Comparison of ENCODE assay signal across 8 cellular contexts in genomic region chr20:47196091-47197081, GRCh38.
A peak's percentile ranks its signal among the peaks of the same experiment; 100 is the strongest.
DNase-seq lines count a peak whose midpoint lies in the region; ATAC-seq and TF ChIP-seq lines count a peak whose summit lies in the region.

No MANE protein-coding gene starts in this region.

- H3K9me3 ChIP-seq in SJCRH30 (replicated peaks) (no peaks in the 10 kb centered on the region), gastroesophageal sphincter (no peaks in the 10 kb centered on the region), ovary (no peaks in the 10 kb centered on the region), thyroid gland (no peaks in the 10 kb centered on the region)

- peak; percentile 3 for DNase-seq in GF-D8 (lab: John Stamatoyannopoulos, UW)
- DNase-seq in KG1 (lab: John Stamatoyannopoulos, UW), result peak; percentile 42
- peak; percentile 71 to 83 for DNase-seq in SJCRH30
- peak; percentile 49 for DNase-seq in activated gamma-delta T cell (lab: John Stamatoyannopoulos, UW)
- peak; percentile 56 to 81 (median 73) for DNase-seq in ovary
- peak; percentile 72 to 82 for DNase-seq in thyroid gland

- H3K27me3 ChIP-seq in SJCRH30, result no peaks in the 10 kb centered on the region
- no peaks in the 10 kb centered on the region for H3K27me3 ChIP-seq in gastroesophageal sphincter
- no peaks in the 10 kb centered on the region for H3K27me3 ChIP-seq in ovary
- H3K27me3 ChIP-seq in thyroid gland, result no peaks in the 10 kb centered on the region

- WGBS in gastroesophageal sphincter (ENCODE audit: low coverage in 1 of 2), 2 donors, result 40 to 66% methylated on average over 5 to 19 of the region's 34 CpGs
- 41% methylated on average over 34 of the region's 34 CpGs for WGBS in ovary, 3 donors
- WGBS in thyroid gland, 2 donors, result 39 to 56% methylated on average over 25 to 29 of the region's 34 CpGs

- peak; percentile 77 for ATAC-seq in gastroesophageal sphincter
- ATAC-seq in HG02884 (IDR thresholded peaks at IDR 0.05; ENCODE audit: unreplicated experiment), result no peak

- H3K4me1 ChIP-seq in SJCRH30 (no peaks in the 10 kb centered on the region), gastroesophageal sphincter (peaks cover 0 to 9% (median 0%) of the 10 kb centered on the region in 3 donors), ovary (ENCODE audit: insufficient read depth) (no peaks in the 10 kb centered on the region), thyroid gland (peaks cover 0 to 7% of the 10 kb centered on the region in 2 donors)

- no peak for TF ChIP-seq POLR2A in gastroesophageal sphincter (IDR thresholded peaks at IDR 0.05)
- TF ChIP-seq POLR2A in ovary (IDR thresholded peaks at IDR 0.05), result no peak
- TF ChIP-seq POLR2A in thyroid gland (IDR thresholded peaks at IDR 0.05), result no peak

- no peak for TF ChIP-seq EP300 in gastroesophageal sphincter (IDR thresholded peaks at IDR 0.05)
- TF ChIP-seq EP300 in ovary (IDR thresholded peaks at IDR 0.05), result no peak

- no peak overlapping the region for H3K4me3 ChIP-seq in SJCRH30
- H3K4me3 ChIP-seq in gastroesophageal sphincter, result no peak overlapping the region
- H3K4me3 ChIP-seq in ovary, result no peak overlapping the region
- H3K4me3 ChIP-seq in thyroid gland (replicated peaks in 1 of 3), result no peak overlapping the region

- H3K27ac ChIP-seq in SJCRH30 (no peak overlapping the region), gastroesophageal sphincter (no peak overlapping the region), ovary (no peak overlapping the region), thyroid gland (no peak overlapping the region)

- H3K36me3 ChIP-seq in SJCRH30 (0 out of 2 replicates have a peak, but pooled peaks cover 2% of the 10 kb centered on the region), gastroesophageal sphincter (no peaks in the 10 kb centered on the region), ovary (no peaks in the 10 kb centered on the region), thyroid gland (no peaks in the 10 kb centered on the region)

- TF ChIP-seq CTCF in gastroesophageal sphincter (IDR thresholded peaks at IDR 0.05) (peak; percentile 93 to 98 (median 96)), ovary (IDR thresholded peaks at IDR 0.05) (peak; percentile 79 to 90 (median 85)), thyroid gland (IDR thresholded peaks at IDR 0.05) (peak; percentile 93 to 98 (median 95))

- intact Hi-C loops in ovary (cut with DNase I), result loop anchor here in 2 of 4 donors (5.0 to 10.0 kb wide), 2 partner anchors 408 to 426 kb away; no protein-coding TSS in a partner anchor
- intact Hi-C loops in thyroid gland (cut with DNase I), result loop anchor here (5.0 to 10.0 kb wide), 3 partner anchors 68 to 426 kb away; no protein-coding TSS in a partner anchor

Comparison
In these comparisons a context has a peak if more than half of its experiments do, and no peak if none do; other contexts are left out.
1. DNase-seq: peak in every context shown above with its lines; median percentile 77 in SJCRH30; 77 in thyroid gland; 73 in ovary; 49 in activated gamma-delta T cell; 42 in KG1; 3 in GF-D8.